ENCODE assay signal across 24 cellular contexts in the genomic region with DNA sequence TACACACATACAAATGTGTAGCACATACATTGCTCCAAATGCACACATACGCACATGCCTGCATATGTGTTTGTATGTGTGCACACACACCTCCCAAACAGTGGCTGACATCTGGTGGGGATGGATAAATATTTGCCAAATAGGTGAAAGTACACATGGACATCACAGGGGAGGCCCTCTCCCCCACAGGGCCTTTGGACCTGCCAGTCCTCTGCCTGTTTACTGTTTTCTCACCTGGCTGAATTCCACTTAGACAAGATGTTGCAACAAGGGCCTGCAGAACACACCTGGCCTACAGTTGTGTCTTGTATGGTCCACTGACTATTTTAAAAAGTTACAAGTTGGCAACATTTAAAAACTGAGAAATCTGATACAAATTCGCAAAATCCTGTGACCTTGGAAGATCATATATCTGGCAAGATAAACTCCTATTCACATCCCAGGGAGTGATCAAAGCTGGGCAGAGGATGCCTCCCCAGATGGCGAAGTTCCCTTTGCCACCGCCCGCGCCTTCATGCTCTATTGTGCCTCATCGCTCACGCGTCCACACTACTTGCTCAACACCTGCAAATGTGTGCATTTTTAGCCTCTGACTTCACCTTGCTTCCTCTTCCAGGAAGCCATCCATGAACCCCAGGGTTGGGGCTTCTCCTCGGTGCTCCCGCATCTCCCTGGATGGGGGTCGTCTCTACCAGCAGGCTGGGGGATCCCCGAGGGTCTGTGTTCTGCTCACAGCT.
A peak's percentile ranks its signal among the peaks of the same experiment; 100 is the strongest.
DNase-seq lines count a peak whose midpoint lies in the region; ATAC-seq and TF ChIP-seq lines count a peak whose summit lies in the region.
"Had no signal": no experiment of that assay in that cellular context is flagged by ENCODE, and none has a peak within 500 bp of the region (broad histone marks: within the 10 kb centered on the region; RNA-seq: fewer than 3 reads in every experiment).

No MANE protein-coding gene starts in this region.

- peak; percentile 18 for DNase-seq in ELF-1 (ENCODE audit: low read depth, low spot score)
- DNase-seq in NCI-H2029 treated with DMSO at 0.1 percent for 48 hours (lab: John Stamatoyannopoulos, UW): peak; percentile 45
- no peak for DNase-seq in dorsolateral prefrontal cortex
- no peak for DNase-seq in islet precursor cell
- DNase-seq in SJCRH30: no peak
- DNase-seq: activated CD4-positive, alpha-beta T cell treated with anti-CD3 and anti-CD28 coated beads for 36 hours; activated CD8-positive, alpha-beta memory T cell treated with anti-CD3 and anti-CD28 coated beads for 24 hours; activated effector memory CD4-positive, alpha-beta T cell treated with Interleukin-2 at 50 U/mL for 16 hours; effector memory CD8-positive, alpha-beta T cell; GM23248; head of caudate nucleus; KBM-7; mesenchymal stem cell; NCI-H2171; stimulated activated CD4-positive, alpha-beta T cell treated with anti-CD3 and anti-CD28 coated beads, Interleukin-4, amount 100 ng/mL, for 24 hours; T-helper 17 cell had no signal

- H3K36me3 ChIP-seq in liver (ENCODE audit: control insufficient read depth in 4 of 4, insufficient read depth in 3 of 4, low read depth in 1 of 4, low read length in 3 of 4): no peaks in the 10 kb centered on the region
- H3K36me3 ChIP-seq in SJCRH30: no peaks in the 10 kb centered on the region
- H3K36me3 ChIP-seq: BLaER1, neutrophil had no signal

- H3K4me1 ChIP-seq in liver (ENCODE audit: control insufficient read depth in 4 of 4, insufficient read depth in 4 of 4, low read length in 3 of 4): peaks cover 5 to 32% (median 27%) of the 10 kb centered on the region in 4 donors
- H3K4me1 ChIP-seq in SJCRH30: no peaks in the 10 kb centered on the region

- WGBS in liver: 56% methylated on average over 13 of the region's 13 CpGs

- H3K27me3 ChIP-seq in liver (ENCODE audit: control insufficient read depth in 4 of 4, insufficient read depth in 4 of 4, low read length in 3 of 4) (no peaks in the 10 kb centered on the region), dorsolateral prefrontal cortex (peaks cover 0 to 29% (median 0%) of the 10 kb centered on the region in 45 donors), SJCRH30 (no peaks in the 10 kb centered on the region)

- H3K9me3 ChIP-seq in liver (ENCODE audit: control insufficient read depth in 4 of 4, low read length in 3 of 4) (no peaks in the 10 kb centered on the region), SJCRH30 (replicated peaks) (no peaks in the 10 kb centered on the region)
- H3K9me3 ChIP-seq: BLaER1, neutrophil had no signal

- TF ChIP-seq CTCF in VCaP (conservative IDR thresholded peaks at IDR 0.05): no peak
- TF ChIP-seq CTCF in liver (IDR thresholded peaks at IDR 0.05; ENCODE audit: low read depth, low read length, missing input control): no peak
- TF ChIP-seq CTCF in dorsolateral prefrontal cortex (IDR thresholded peaks at IDR 0.05 in 54 of 56, conservative IDR thresholded peaks at IDR 0.05 in 2 of 56; ENCODE audit: low read depth in 1 of 56, partially characterized antibody in 56 of 56): no peak

- H3K4me3 ChIP-seq in liver (ENCODE audit: low read depth in 1 of 3, low read length in 3 of 3) (no peak overlapping the region), dorsolateral prefrontal cortex (no peak overlapping the region), SJCRH30 (no peak overlapping the region)
- H3K4me3 ChIP-seq: BLaER1, coronary artery, GM23248, SK-N-MC had no signal

- ATAC-seq in HG02588 (IDR thresholded peaks at IDR 0.05; ENCODE audit: unreplicated experiment): no peak
- ATAC-seq: activated CD4-positive, alpha-beta T cell treated with anti-CD3 and anti-CD28 coated beads for 36 hours; effector memory CD8-positive, alpha-beta T cell; stimulated activated memory B cell treated with anti-CD40 and anti-IgM and Interleukin-4, amounts not matched to agents 10 μg/mL and 1 μg/mL and 100 μg/mL, for 72 hours; T-helper 17 cell had no signal

- peak in 1 of 2 donors; percentile 6 for TF ChIP-seq RAD21 in liver (IDR thresholded peaks at IDR 0.05)

- H3K27ac ChIP-seq in VCaP: peak overlapping the region; percentile 99
- H3K27ac ChIP-seq in liver (ENCODE audit: low read depth in 1 of 2, low read length in 2 of 2): peak overlapping the region in 1 of 2 donors; percentile 46
- H3K27ac ChIP-seq in dorsolateral prefrontal cortex: no peak overlapping the region
- H3K27ac ChIP-seq in SJCRH30: no peak overlapping the region
- H3K27ac ChIP-seq: BLaER1, coronary artery, GM23248, neutrophil, SK-N-MC had no signal

- no peak overlapping the region for H3K9ac ChIP-seq in liver (ENCODE audit: low read depth in 1 of 2, low read length in 2 of 2)
- H3K9ac ChIP-seq: BLaER1, GM23248 had no signal

- intact Hi-C loops in dorsolateral prefrontal cortex (cut with DNase I): loop anchor here (2.0 to 10.0 kb wide), 3 partner anchors 211 to 703 kb away; no protein-coding TSS in a partner anchor

TF ChIP-seq in liver, 16 proteins besides CTCF, POLR2A, EP300 and RAD21:
- TF ChIP-seq FOXA1 (IDR thresholded peaks at IDR 0.05): peak; percentile 89
- TF ChIP-seq YY1 (IDR thresholded peaks at IDR 0.05): peak; percentile 43
- TF ChIP-seq TAF1 (conservative IDR thresholded peaks at IDR 0.05): no peak
- TF ChIP-seq HNF4A (conservative IDR thresholded peaks at IDR 0.05): peak; percentile 88 to 97
- TF ChIP-seq, protein P1, sequence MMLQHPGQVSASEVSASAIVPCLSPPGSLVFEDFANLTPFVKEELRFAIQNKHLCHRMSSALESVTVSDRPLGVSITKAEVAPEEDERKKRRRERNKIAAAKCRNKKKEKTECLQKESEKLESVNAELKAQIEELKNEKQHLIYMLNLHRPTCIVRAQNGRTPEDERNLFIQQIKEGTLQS (IDR thresholded peaks at IDR 0.05): no peak
- TF ChIP-seq, protein P2, sequence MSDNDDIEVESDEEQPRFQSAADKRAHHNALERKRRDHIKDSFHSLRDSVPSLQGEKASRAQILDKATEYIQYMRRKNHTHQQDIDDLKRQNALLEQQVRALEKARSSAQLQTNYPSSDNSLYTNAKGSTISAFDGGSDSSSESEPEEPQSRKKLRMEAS (IDR thresholded peaks at IDR 0.05): peak; percentile 51
- TF ChIP-seq RXRA (IDR thresholded peaks at IDR 0.05): peak; percentile 85 to 88
- TF ChIP-seq JUND (IDR thresholded peaks at IDR 0.05): no peak
- peak; percentile 90 for TF ChIP-seq FOXA2 (IDR thresholded peaks at IDR 0.05)
- TF ChIP-seq, protein P3, sequence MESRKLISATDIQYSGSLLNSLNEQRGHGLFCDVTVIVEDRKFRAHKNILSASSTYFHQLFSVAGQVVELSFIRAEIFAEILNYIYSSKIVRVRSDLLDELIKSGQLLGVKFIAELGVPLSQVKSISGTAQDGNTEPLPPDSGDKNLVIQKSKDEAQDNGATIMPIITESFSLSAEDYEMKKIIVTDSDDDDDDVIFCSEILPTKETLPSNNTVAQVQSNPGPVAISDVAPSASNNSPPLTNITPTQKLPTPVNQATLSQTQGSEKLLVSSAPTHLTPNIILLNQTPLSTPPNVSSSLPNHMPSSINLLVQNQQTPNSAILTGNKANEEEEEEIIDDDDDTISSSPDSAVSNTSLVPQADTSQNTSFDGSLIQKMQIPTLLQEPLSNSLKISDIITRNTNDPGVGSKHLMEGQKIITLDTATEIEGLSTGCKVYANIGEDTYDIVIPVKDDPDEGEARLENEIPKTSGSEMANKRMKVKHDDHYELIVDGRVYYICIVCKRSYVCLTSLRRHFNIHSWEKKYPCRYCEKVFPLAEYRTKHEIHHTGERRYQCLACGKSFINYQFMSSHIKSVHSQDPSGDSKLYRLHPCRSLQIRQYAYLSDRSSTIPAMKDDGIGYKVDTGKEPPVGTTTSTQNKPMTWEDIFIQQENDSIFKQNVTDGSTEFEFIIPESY (IDR thresholded peaks at IDR 0.05): peak; percentile 51
- TF ChIP-seq, protein P4, sequence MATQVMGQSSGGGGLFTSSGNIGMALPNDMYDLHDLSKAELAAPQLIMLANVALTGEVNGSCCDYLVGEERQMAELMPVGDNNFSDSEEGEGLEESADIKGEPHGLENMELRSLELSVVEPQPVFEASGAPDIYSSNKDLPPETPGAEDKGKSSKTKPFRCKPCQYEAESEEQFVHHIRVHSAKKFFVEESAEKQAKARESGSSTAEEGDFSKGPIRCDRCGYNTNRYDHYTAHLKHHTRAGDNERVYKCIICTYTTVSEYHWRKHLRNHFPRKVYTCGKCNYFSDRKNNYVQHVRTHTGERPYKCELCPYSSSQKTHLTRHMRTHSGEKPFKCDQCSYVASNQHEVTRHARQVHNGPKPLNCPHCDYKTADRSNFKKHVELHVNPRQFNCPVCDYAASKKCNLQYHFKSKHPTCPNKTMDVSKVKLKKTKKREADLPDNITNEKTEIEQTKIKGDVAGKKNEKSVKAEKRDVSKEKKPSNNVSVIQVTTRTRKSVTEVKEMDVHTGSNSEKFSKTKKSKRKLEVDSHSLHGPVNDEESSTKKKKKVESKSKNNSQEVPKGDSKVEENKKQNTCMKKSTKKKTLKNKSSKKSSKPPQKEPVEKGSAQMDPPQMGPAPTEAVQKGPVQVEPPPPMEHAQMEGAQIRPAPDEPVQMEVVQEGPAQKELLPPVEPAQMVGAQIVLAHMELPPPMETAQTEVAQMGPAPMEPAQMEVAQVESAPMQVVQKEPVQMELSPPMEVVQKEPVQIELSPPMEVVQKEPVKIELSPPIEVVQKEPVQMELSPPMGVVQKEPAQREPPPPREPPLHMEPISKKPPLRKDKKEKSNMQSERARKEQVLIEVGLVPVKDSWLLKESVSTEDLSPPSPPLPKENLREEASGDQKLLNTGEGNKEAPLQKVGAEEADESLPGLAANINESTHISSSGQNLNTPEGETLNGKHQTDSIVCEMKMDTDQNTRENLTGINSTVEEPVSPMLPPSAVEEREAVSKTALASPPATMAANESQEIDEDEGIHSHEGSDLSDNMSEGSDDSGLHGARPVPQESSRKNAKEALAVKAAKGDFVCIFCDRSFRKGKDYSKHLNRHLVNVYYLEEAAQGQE (IDR thresholded peaks at IDR 0.05): peak; percentile 57
- TF ChIP-seq SP1 (IDR thresholded peaks at IDR 0.05): peak; percentile 85
- TF ChIP-seq EGR1 (IDR thresholded peaks at IDR 0.05; ENCODE audit: low read depth in 2 of 2): no peak
- TF ChIP-seq NR2F2 (IDR thresholded peaks at IDR 0.05): no peak
- peak; percentile 57 for TF ChIP-seq HNF4G (IDR thresholded peaks at IDR 0.05)
- no peak for TF ChIP-seq GABPA (IDR thresholded peaks at IDR 0.05 in 1 of 2, conservative IDR thresholded peaks at IDR 0.05 in 1 of 2)

Comparison
In these comparisons a context has a peak if more than half of its experiments do, and no peak if none do; other contexts are left out.
1. DNase-seq: peak in ELF-1 (single experiment) and NCI-H2029 treated with DMSO at 0.1 percent for 48 hours (single experiment); none in dorsolateral prefrontal cortex (0 of 10), islet precursor cell (single experiment) and SJCRH30 (0 of 2).